1 cellular context compared by ENCODE assay signal in genomic region chr2:217937446-217937845, GRCh38.
TF ChIP-seq lines count a peak whose summit lies in the region.

No MANE protein-coding gene starts in this region.

TF ChIP-seq in HepG2, 621 proteins besides CTCF, POLR2A, EP300 and RAD21 (continued from another document):
- peak; percentile 34; the same call in 1 of the 2 replicates for TF ChIP-seq ZNF687 (CRISPR knock-in tag; IDR thresholded peaks at IDR 0.05)
- TF ChIP-seq TOE1 (CRISPR knock-in tag; IDR thresholded peaks at IDR 0.05): no peak
TF ChIP-seq in HepG2: peak in this region for 3.
